In genomic region chr19:49869009-49869483, GRCh38 we compare ENCODE assay signal across 8 cellular contexts. TPM values are rescaled to one million over a fixed set of nuclear protein-coding genes. Genes with fewer than 3 reads are reported as not detected.
DNase-seq lines count a peak whose midpoint lies in the region; ATAC-seq, FAIRE-seq and TF ChIP-seq lines count a peak whose summit lies in the region.

No MANE protein-coding gene starts in this region.

- no TSS peak for BruUV-seq in HepG2 (replicated peaks; lab: Mats Ljungman, UMichigan)

- CTCF ChIA-PET in HepG2 (lab: Yijun Ruan, JAX; ENCODE audit: low intra/inter-chr PET ratio, low total read pairs): no interaction called here

- no peak for TF ChIP-seq EP300 in HepG2 (IDR thresholded peaks at IDR 0.05; ENCODE audit: low read depth in 2 of 2, low read length in 2 of 2)
- no peak for TF ChIP-seq EP300 in HepG2 (CRISPR knock-in tag; IDR thresholded peaks at IDR 0.05; ENCODE audit: borderline replicate concordance)

- peak overlapping the region; percentile 57 for H3K27ac ChIP-seq in HepG2 (ENCODE audit: extremely low read length, insufficient read depth, low read length)
- H3K27ac ChIP-seq in uterus: peak overlapping the region; percentile 88 to 93

- POLR2A ChIA-PET in HepG2 (lab: Yijun Ruan, JAX): interaction anchor here (0.6 to 1.9 kb wide), 16 partner anchors 8 to 416 kb away, joined by 3 to 29 read pairs (median 4); partner anchors contain the start of genes AKT1S1, ALDH16A1, AP2A1 and ATF5

- no peaks in the 10 kb centered on the region for H3K27me3 ChIP-seq in adipocyte (replicated peaks; ENCODE audit: control insufficient read depth, insufficient read depth, low read length)
- H3K27me3 ChIP-seq in HepG2 (ENCODE audit: control insufficient read depth in 1 of 2, insufficient read depth in 2 of 2, low read length in 2 of 2): no peaks in the 10 kb centered on the region; a peak in 1 of 5 replicates
- no peaks in the 10 kb centered on the region for H3K27me3 ChIP-seq in uterus

- ATAC-seq in GM18858 (IDR thresholded peaks at IDR 0.05; ENCODE audit: unreplicated experiment) (peak; percentile 2), HG02970 (IDR thresholded peaks at IDR 0.05; ENCODE audit: low FRiP score, unreplicated experiment) (peak; percentile 7), HepG2 (peak; percentile 0)

- no peak for TF ChIP-seq RAD21 in HepG2 (CRISPR knock-in tag; IDR thresholded peaks at IDR 0.05)

- intact Hi-C loops in HepG2 (cut with micrococcal nuclease; ENCODE audit: unreplicated experiment): no loop called here
- intact Hi-C loops in uterus (cut with DNase I; ENCODE audit: low total_unique reads): no loop called here

- H3K4me1 ChIP-seq in adipocyte (ENCODE audit: control insufficient read depth, insufficient read depth, low read length) (peaks cover 46% of the 10 kb centered on the region), HepG2 (ENCODE audit: insufficient read depth, low read length) (peaks cover 54% of the 10 kb centered on the region), uterus (peaks cover 0 to 31% of the 10 kb centered on the region in 2 donors)

- H3K9ac ChIP-seq in adipocyte (ENCODE audit: low read length) (peak overlapping the region; percentile 62), HepG2 (ENCODE audit: insufficient read depth, low read depth, low read length) (peak overlapping the region; percentile 41; the same call in 1 of the 2 replicates)

- 12% methylated on average over 15 of the region's 15 CpGs for WGBS in HepG2 (ENCODE audit: low lambda C conversion rate)

- H3K4me3 ChIP-seq in adipocyte (ENCODE audit: low read length) (peak overlapping the region; percentile 71), HepG2 (replicated peaks in 1 of 3; ENCODE audit: insufficient read depth in 1 of 3, low read depth in 2 of 3, low read length in 3 of 3) (peak overlapping the region; percentile 15 to 68 (median 58); a peak in 4 of 6 replicates), uterus (peak overlapping the region; percentile 28 to 38)

- no peak for DNase-seq in adipocyte (ENCODE audit: low read depth)
- no peak for DNase-seq in HepG2 (ENCODE audit: low spot score)
- DNase-seq in uterus: no peak
- DNase-seq in activated CD4-positive, alpha-beta T cell treated with anti-CD3 and anti-CD28 coated beads, Interleukin-2, amount 50 U/mL, for 4 hours: no peak
- DNase-seq in activated CD4-positive, alpha-beta T cell treated with anti-CD3 and anti-CD28 coated beads, Interleukin-2, amount 50 U/mL, for 1 hour: no peak
- DNase-seq in hepatic stellate cell (ENCODE audit: low spot score): no peak

- TF ChIP-seq POLR2A in HepG2 (IDR thresholded peaks at IDR 0.05; ENCODE audit: insufficient read depth in 1 of 2, low read depth in 2 of 2, low read length in 2 of 2) (peak in 1 of 2 experiments; percentile 37; a peak in 1 of 4 replicates), uterus (IDR thresholded peaks at IDR 0.05) (peak in 1 of 2 donors; percentile 43)

- H3K4me2 ChIP-seq in HepG2 (ENCODE audit: low read depth, low read length): peak overlapping the region; percentile 57

- no peak for FAIRE-seq in HepG2 (lab: Jason Lieb, UNC)

- peaks cover 6% of the 10 kb centered on the region for H4K20me1 ChIP-seq in HepG2 (ENCODE audit: insufficient read depth, low read length)

- peaks cover 18% of the 10 kb centered on the region for H3K79me2 ChIP-seq in HepG2 (ENCODE audit: insufficient read depth, low read length)

- peaks cover 20% of the 10 kb centered on the region for H3K36me3 ChIP-seq in adipocyte (ENCODE audit: control insufficient read depth, insufficient read depth, low read length, severe bottlenecking)
- peaks cover 4 to 10% of the 10 kb centered on the region in 2 experiments; a peak in 4 of 5 replicates for H3K36me3 ChIP-seq in HepG2 (replicated peaks in 1 of 2; ENCODE audit: control insufficient read depth in 1 of 2, insufficient read depth in 2 of 2, low read length in 2 of 2)
- H3K36me3 ChIP-seq in uterus: no peaks in the 10 kb centered on the region

- in situ Hi-C loops in HepG2 (cut with HindIII; ENCODE audit: extremely low pct_ligation_motif_present, low pct_unique_long_range_greater_than_20kb): no loop called here

- no peak overlapping the region for H2AFZ ChIP-seq in HepG2 (ENCODE audit: low read length)

- H3K9me3 ChIP-seq in adipocyte (ENCODE audit: control insufficient read depth, low read length) (no peaks in the 10 kb centered on the region), HepG2 (ENCODE audit: low read length) (no peaks in the 10 kb centered on the region), uterus (no peaks in the 10 kb centered on the region)

- TF ChIP-seq CTCF in HepG2 (CRISPR knock-in tag; IDR thresholded peaks at IDR 0.05): no peak
- no peak for TF ChIP-seq CTCF in uterus (IDR thresholded peaks at IDR 0.05)

RNA-seq across cellular contexts. Expression of gene PNKP, which starts 1.7 kb away (rescaled TPM):
- 12.5 and 27.1 TPM in 2 replicates for total RNA-seq in HepG2 (2016; rRNA removed; fragmentation: Illumina TruSeq; extraction: Trizol)
- 15.1 and 16.6 TPM in 2 replicates for total RNA-seq in HepG2 (2016; cell fraction: cytosol; rRNA removed; fragmentation: Illumina TruSeq; extraction: Trizol; ENCODE audit: low read depth)
- 14.0 and 23.3 TPM in 2 replicates for total RNA-seq in HepG2 (2016; cell fraction: insoluble cytoplasmic fraction; rRNA removed; fragmentation: Illumina TruSeq; extraction: Trizol)
- 10.4 and 12.6 TPM in 2 replicates for total RNA-seq in HepG2 (2016; cell fraction: membrane; rRNA removed; fragmentation: Illumina TruSeq; extraction: Trizol)
- total RNA-seq in HepG2 (2016; cell fraction: nucleus; rRNA removed; fragmentation: Illumina TruSeq; extraction: Trizol): 22.5 and 24.4 TPM in 2 replicates
- polyA plus RNA-seq in HepG2 (2011; rRNA removed): 12.7 and 17.0 TPM in 2 replicates
- polyA plus RNA-seq in HepG2 (2011; cell fraction: cytosol; rRNA removed): 6.9 and 10.2 TPM in 2 replicates
- 96.1 and 104 TPM in 2 replicates for polyA plus RNA-seq in HepG2 (2011; cell fraction: nucleus; rRNA removed)
- polyA plus RNA-seq in HepG2 (2012): 14.4 and 18.2 TPM in 2 replicates
- 6.4 and 8.2 TPM in 2 replicates for polyA plus RNA-seq in HepG2 (2016; cell fraction: cytosol; fragmentation: Illumina TruSeq; extraction: Trizol; ENCODE audit: low read depth)
- polyA plus RNA-seq in HepG2 (2016; cell fraction: insoluble cytoplasmic fraction; fragmentation: Illumina TruSeq; extraction: Trizol; ENCODE audit: low read depth): 11.5 and 13.4 TPM in 2 replicates
- polyA plus RNA-seq in HepG2 (2016; cell fraction: membrane; fragmentation: Illumina TruSeq; extraction: Trizol; ENCODE audit: low read depth): 11.3 and 40.2 TPM in 2 replicates
- 87.3 and 98.8 TPM in 2 replicates for polyA plus RNA-seq in HepG2 (2016; cell fraction: nucleus; fragmentation: Illumina TruSeq; extraction: Trizol; ENCODE audit: insufficient read depth, low read depth)
- 16.1 and 37.1 TPM in 2 replicates for polyA minus RNA-seq in HepG2 (2011; rRNA and poly(A)+ RNA removed; ENCODE audit: low replicate concordance)
- polyA minus RNA-seq in HepG2 (2011; cell fraction: cytosol; rRNA and poly(A)+ RNA removed): 9.8 and 10.1 TPM in 2 replicates
- polyA minus RNA-seq in HepG2 (2011; cell fraction: nucleus; rRNA and poly(A)+ RNA removed): 30.5 and 40.2 TPM in 2 replicates
- total RNA-seq in uterus: 100 to 1,000 TPM in 1 of 4 donors, 10 to 100 TPM in 3; 47.7 to 104 (median 77.7) TPM

RNA-seq across cellular contexts. Expression of gene AKT1S1, which starts 8.1 kb away (rescaled TPM):
- total RNA-seq in HepG2 (2016; rRNA removed; fragmentation: Illumina TruSeq; extraction: Trizol) (10.9 and 13.5 TPM in 2 replicates), uterus (10 to 100 TPM in 1 of 4 donors, 1 to 10 TPM in 3; 2.6 to 26.7 (median 5.9) TPM)
- total RNA-seq in HepG2 (2016; cell fraction: cytosol; rRNA removed; fragmentation: Illumina TruSeq; extraction: Trizol; ENCODE audit: low read depth): 6.3 and 7.3 TPM in 2 replicates
- total RNA-seq in HepG2 (2016; cell fraction: insoluble cytoplasmic fraction; rRNA removed; fragmentation: Illumina TruSeq; extraction: Trizol): 10.3 and 14.9 TPM in 2 replicates
- 14.8 and 16.5 TPM in 2 replicates for total RNA-seq in HepG2 (2016; cell fraction: membrane; rRNA removed; fragmentation: Illumina TruSeq; extraction: Trizol)
- total RNA-seq in HepG2 (2016; cell fraction: nucleus; rRNA removed; fragmentation: Illumina TruSeq; extraction: Trizol): 12.4 and 13.6 TPM in 2 replicates
- polyA plus RNA-seq in HepG2 (2011; rRNA removed): 27.8 and 30.0 TPM in 2 replicates
- 29.0 and 32.7 TPM in 2 replicates for polyA plus RNA-seq in HepG2 (2011; cell fraction: cytosol; rRNA removed)
- polyA plus RNA-seq in HepG2 (2011; cell fraction: nucleus; rRNA removed): 56.2 and 76.4 TPM in 2 replicates
- 19.5 and 19.7 TPM in 2 replicates for polyA plus RNA-seq in HepG2 (2012)
- 22.7 and 24.3 TPM in 2 replicates for polyA plus RNA-seq in HepG2 (2016; cell fraction: cytosol; fragmentation: Illumina TruSeq; extraction: Trizol; ENCODE audit: low read depth)
- 43.5 and 52.7 TPM in 2 replicates for polyA plus RNA-seq in HepG2 (2016; cell fraction: insoluble cytoplasmic fraction; fragmentation: Illumina TruSeq; extraction: Trizol; ENCODE audit: low read depth)
- polyA plus RNA-seq in HepG2 (2016; cell fraction: membrane; fragmentation: Illumina TruSeq; extraction: Trizol; ENCODE audit: low read depth): 46.7 and 51.1 TPM in 2 replicates
- polyA plus RNA-seq in HepG2 (2016; cell fraction: nucleus; fragmentation: Illumina TruSeq; extraction: Trizol; ENCODE audit: insufficient read depth, low read depth): 55.9 and 59.4 TPM in 2 replicates
- polyA minus RNA-seq in HepG2 (2011; rRNA and poly(A)+ RNA removed; ENCODE audit: low replicate concordance): 25.3 and 37.7 TPM in 2 replicates
- 13.0 and 14.0 TPM in 2 replicates for polyA minus RNA-seq in HepG2 (2011; cell fraction: cytosol; rRNA and poly(A)+ RNA removed)
- polyA minus RNA-seq in HepG2 (2011; cell fraction: nucleus; rRNA and poly(A)+ RNA removed): 21.9 and 22.5 TPM in 2 replicates

RNA-seq across cellular contexts. Expression of gene TBC1D17, which starts 8.5 kb away (rescaled TPM):
- total RNA-seq in HepG2 (2016; rRNA removed; fragmentation: Illumina TruSeq; extraction: Trizol): 3.6 and 9.7 TPM in 2 replicates
- 3.6 and 4.6 TPM in 2 replicates for total RNA-seq in HepG2 (2016; cell fraction: cytosol; rRNA removed; fragmentation: Illumina TruSeq; extraction: Trizol; ENCODE audit: low read depth)
- 4.5 and 10.0 TPM in 2 replicates for total RNA-seq in HepG2 (2016; cell fraction: insoluble cytoplasmic fraction; rRNA removed; fragmentation: Illumina TruSeq; extraction: Trizol)
- total RNA-seq in HepG2 (2016; cell fraction: membrane; rRNA removed; fragmentation: Illumina TruSeq; extraction: Trizol): 7.6 and 8.5 TPM in 2 replicates
- total RNA-seq in HepG2 (2016; cell fraction: nucleus; rRNA removed; fragmentation: Illumina TruSeq; extraction: Trizol): 8.6 and 13.7 TPM in 2 replicates
- 16.9 and 21.6 TPM in 2 replicates for polyA plus RNA-seq in HepG2 (2011; rRNA removed)
- 7.9 and 12.0 TPM in 2 replicates for polyA plus RNA-seq in HepG2 (2011; cell fraction: cytosol; rRNA removed)
- polyA plus RNA-seq in HepG2 (2011; cell fraction: nucleus; rRNA removed): 83.8 and 108 TPM in 2 replicates
- polyA plus RNA-seq in HepG2 (2012): 19.0 and 23.3 TPM in 2 replicates
- polyA plus RNA-seq in HepG2 (2016; cell fraction: cytosol; fragmentation: Illumina TruSeq; extraction: Trizol; ENCODE audit: low read depth): 4.7 and 5.1 TPM in 2 replicates
- 10.7 and 15.1 TPM in 2 replicates for polyA plus RNA-seq in HepG2 (2016; cell fraction: insoluble cytoplasmic fraction; fragmentation: Illumina TruSeq; extraction: Trizol; ENCODE audit: low read depth)
- 9.3 and 10.8 TPM in 2 replicates for polyA plus RNA-seq in HepG2 (2016; cell fraction: membrane; fragmentation: Illumina TruSeq; extraction: Trizol; ENCODE audit: low read depth)
- 45.7 and 46.6 TPM in 2 replicates for polyA plus RNA-seq in HepG2 (2016; cell fraction: nucleus; fragmentation: Illumina TruSeq; extraction: Trizol; ENCODE audit: insufficient read depth, low read depth)
- 14.8 and 17.4 TPM in 2 replicates for polyA minus RNA-seq in HepG2 (2011; rRNA and poly(A)+ RNA removed; ENCODE audit: low replicate concordance)
- 9.8 and 11.2 TPM in 2 replicates for polyA minus RNA-seq in HepG2 (2011; cell fraction: cytosol; rRNA and poly(A)+ RNA removed)
- 16.0 and 24.2 TPM in 2 replicates for polyA minus RNA-seq in HepG2 (2011; cell fraction: nucleus; rRNA and poly(A)+ RNA removed)
- total RNA-seq in uterus: 10 to 100 TPM in 3 of 4 donors, 1 to 10 TPM in 1; 9.1 to 44.1 (median 12.5) TPM

RNA-seq across cellular contexts. Expression of gene PTOV1, which starts 18.1 kb away (rescaled TPM):
- total RNA-seq in HepG2 (2016; rRNA removed; fragmentation: Illumina TruSeq; extraction: Trizol) (59.4 and 68.5 TPM in 2 replicates), uterus (100 to 1,000 TPM in 1 of 4 donors, 10 to 100 TPM in 3; 46.2 to 156 (median 82.0) TPM)
- total RNA-seq in HepG2 (2016; cell fraction: cytosol; rRNA removed; fragmentation: Illumina TruSeq; extraction: Trizol; ENCODE audit: low read depth): 30.7 and 36.0 TPM in 2 replicates
- 67.3 and 74.4 TPM in 2 replicates for total RNA-seq in HepG2 (2016; cell fraction: insoluble cytoplasmic fraction; rRNA removed; fragmentation: Illumina TruSeq; extraction: Trizol)
- 45.7 and 54.4 TPM in 2 replicates for total RNA-seq in HepG2 (2016; cell fraction: membrane; rRNA removed; fragmentation: Illumina TruSeq; extraction: Trizol)
- total RNA-seq in HepG2 (2016; cell fraction: nucleus; rRNA removed; fragmentation: Illumina TruSeq; extraction: Trizol): 68.2 and 84.3 TPM in 2 replicates
- 63.5 and 77.7 TPM in 2 replicates for polyA plus RNA-seq in HepG2 (2011; rRNA removed)
- 27.3 and 44.2 TPM in 2 replicates for polyA plus RNA-seq in HepG2 (2011; cell fraction: cytosol; rRNA removed)
- 387 and 441 TPM in 2 replicates for polyA plus RNA-seq in HepG2 (2011; cell fraction: nucleus; rRNA removed)
- 72.7 and 99.0 TPM in 2 replicates for polyA plus RNA-seq in HepG2 (2012)
- 24.0 and 27.8 TPM in 2 replicates for polyA plus RNA-seq in HepG2 (2016; cell fraction: cytosol; fragmentation: Illumina TruSeq; extraction: Trizol; ENCODE audit: low read depth)
- 78.0 and 94.4 TPM in 2 replicates for polyA plus RNA-seq in HepG2 (2016; cell fraction: insoluble cytoplasmic fraction; fragmentation: Illumina TruSeq; extraction: Trizol; ENCODE audit: low read depth)
- polyA plus RNA-seq in HepG2 (2016; cell fraction: membrane; fragmentation: Illumina TruSeq; extraction: Trizol; ENCODE audit: low read depth): 34.7 and 37.3 TPM in 2 replicates
- polyA plus RNA-seq in HepG2 (2016; cell fraction: nucleus; fragmentation: Illumina TruSeq; extraction: Trizol; ENCODE audit: insufficient read depth, low read depth): 178 and 181 TPM in 2 replicates
- 73.5 and 109 TPM in 2 replicates for polyA minus RNA-seq in HepG2 (2011; rRNA and poly(A)+ RNA removed; ENCODE audit: low replicate concordance)
- 42.8 and 45.1 TPM in 2 replicates for polyA minus RNA-seq in HepG2 (2011; cell fraction: cytosol; rRNA and poly(A)+ RNA removed)
- polyA minus RNA-seq in HepG2 (2011; cell fraction: nucleus; rRNA and poly(A)+ RNA removed): 69.0 and 75.8 TPM in 2 replicates

RNA-seq across cellular contexts. Expression of gene IL4I1, which starts 27.6 kb away (rescaled TPM):
- not detected in 2 replicates for total RNA-seq in HepG2 (2016; rRNA removed; fragmentation: Illumina TruSeq; extraction: Trizol)
- total RNA-seq in HepG2 (2016; cell fraction: cytosol; rRNA removed; fragmentation: Illumina TruSeq; extraction: Trizol; ENCODE audit: low read depth): not detected in 2 replicates
- 0.18 and 0.30 TPM in 2 replicates for total RNA-seq in HepG2 (2016; cell fraction: insoluble cytoplasmic fraction; rRNA removed; fragmentation: Illumina TruSeq; extraction: Trizol)
- total RNA-seq in HepG2 (2016; cell fraction: membrane; rRNA removed; fragmentation: Illumina TruSeq; extraction: Trizol): not detected in 2 replicates
- total RNA-seq in HepG2 (2016; cell fraction: nucleus; rRNA removed; fragmentation: Illumina TruSeq; extraction: Trizol): not detected in 2 replicates
- not detected in 2 replicates for polyA plus RNA-seq in HepG2 (2011; rRNA removed)
- polyA plus RNA-seq in HepG2 (2011; cell fraction: cytosol; rRNA removed): 0.08 TPM in 1 of 2 replicates, not detected in the other
- 0.16 and 0.28 TPM in 2 replicates for polyA plus RNA-seq in HepG2 (2011; cell fraction: nucleus; rRNA removed)
- polyA plus RNA-seq in HepG2 (2012): 0.50 TPM in 1 of 2 replicates, not detected in the other
- polyA plus RNA-seq in HepG2 (2016; cell fraction: cytosol; fragmentation: Illumina TruSeq; extraction: Trizol; ENCODE audit: low read depth): 0.29 TPM in 1 of 2 replicates, not detected in the other
- not detected in 2 replicates for polyA plus RNA-seq in HepG2 (2016; cell fraction: insoluble cytoplasmic fraction; fragmentation: Illumina TruSeq; extraction: Trizol; ENCODE audit: low read depth)
- not detected in 2 replicates for polyA plus RNA-seq in HepG2 (2016; cell fraction: membrane; fragmentation: Illumina TruSeq; extraction: Trizol; ENCODE audit: low read depth)
- polyA plus RNA-seq in HepG2 (2016; cell fraction: nucleus; fragmentation: Illumina TruSeq; extraction: Trizol; ENCODE audit: insufficient read depth, low read depth): not detected in 2 replicates
- 0.09 TPM in 1 of 2 replicates, not detected in the other for polyA minus RNA-seq in HepG2 (2011; rRNA and poly(A)+ RNA removed; ENCODE audit: low replicate concordance)
- polyA minus RNA-seq in HepG2 (2011; cell fraction: cytosol; rRNA and poly(A)+ RNA removed): not detected in 2 replicates
- polyA minus RNA-seq in HepG2 (2011; cell fraction: nucleus; rRNA and poly(A)+ RNA removed): not detected in 2 replicates
- 1 to 10 TPM in 1 of 4 donors, under 1 TPM in 1, not detected in 2; 0.82 to 1.2 TPM for total RNA-seq in uterus
